In the genomic region with DNA sequence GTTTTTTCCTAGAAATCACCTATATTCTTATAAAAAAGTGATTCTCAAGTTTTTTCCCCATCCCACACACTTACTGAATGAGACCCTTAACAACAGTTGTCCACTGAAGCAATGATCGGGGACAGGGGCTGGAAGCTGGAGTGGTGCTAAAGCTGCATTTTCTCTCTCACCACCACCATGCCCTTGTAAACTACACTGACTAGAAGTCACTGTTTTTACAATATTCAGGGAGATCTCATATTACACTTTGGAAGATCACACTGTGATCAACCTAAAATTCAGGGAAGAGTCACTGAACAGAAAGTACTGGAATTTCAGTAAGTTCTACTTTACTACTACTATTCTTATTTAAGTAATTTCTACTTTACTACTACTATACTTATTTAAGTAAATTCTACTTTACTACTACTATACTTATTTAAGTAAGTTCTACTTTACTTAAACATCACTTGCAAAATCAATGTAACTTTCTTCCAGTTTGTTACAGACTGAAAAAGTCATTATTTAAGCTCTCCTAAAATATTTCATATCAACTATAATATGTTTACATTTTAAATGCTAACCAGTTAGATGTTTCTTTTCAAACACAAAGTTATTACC, we compare ENCODE assay signal across 1 cellular context.
TF ChIP-seq lines count a peak whose summit lies in the region.

No MANE protein-coding gene starts in this region.

TF ChIP-seq in GM23338, 12 proteins besides CTCF, POLR2A, EP300 and RAD21 (continued from another document):
- TF ChIP-seq, protein P1, sequence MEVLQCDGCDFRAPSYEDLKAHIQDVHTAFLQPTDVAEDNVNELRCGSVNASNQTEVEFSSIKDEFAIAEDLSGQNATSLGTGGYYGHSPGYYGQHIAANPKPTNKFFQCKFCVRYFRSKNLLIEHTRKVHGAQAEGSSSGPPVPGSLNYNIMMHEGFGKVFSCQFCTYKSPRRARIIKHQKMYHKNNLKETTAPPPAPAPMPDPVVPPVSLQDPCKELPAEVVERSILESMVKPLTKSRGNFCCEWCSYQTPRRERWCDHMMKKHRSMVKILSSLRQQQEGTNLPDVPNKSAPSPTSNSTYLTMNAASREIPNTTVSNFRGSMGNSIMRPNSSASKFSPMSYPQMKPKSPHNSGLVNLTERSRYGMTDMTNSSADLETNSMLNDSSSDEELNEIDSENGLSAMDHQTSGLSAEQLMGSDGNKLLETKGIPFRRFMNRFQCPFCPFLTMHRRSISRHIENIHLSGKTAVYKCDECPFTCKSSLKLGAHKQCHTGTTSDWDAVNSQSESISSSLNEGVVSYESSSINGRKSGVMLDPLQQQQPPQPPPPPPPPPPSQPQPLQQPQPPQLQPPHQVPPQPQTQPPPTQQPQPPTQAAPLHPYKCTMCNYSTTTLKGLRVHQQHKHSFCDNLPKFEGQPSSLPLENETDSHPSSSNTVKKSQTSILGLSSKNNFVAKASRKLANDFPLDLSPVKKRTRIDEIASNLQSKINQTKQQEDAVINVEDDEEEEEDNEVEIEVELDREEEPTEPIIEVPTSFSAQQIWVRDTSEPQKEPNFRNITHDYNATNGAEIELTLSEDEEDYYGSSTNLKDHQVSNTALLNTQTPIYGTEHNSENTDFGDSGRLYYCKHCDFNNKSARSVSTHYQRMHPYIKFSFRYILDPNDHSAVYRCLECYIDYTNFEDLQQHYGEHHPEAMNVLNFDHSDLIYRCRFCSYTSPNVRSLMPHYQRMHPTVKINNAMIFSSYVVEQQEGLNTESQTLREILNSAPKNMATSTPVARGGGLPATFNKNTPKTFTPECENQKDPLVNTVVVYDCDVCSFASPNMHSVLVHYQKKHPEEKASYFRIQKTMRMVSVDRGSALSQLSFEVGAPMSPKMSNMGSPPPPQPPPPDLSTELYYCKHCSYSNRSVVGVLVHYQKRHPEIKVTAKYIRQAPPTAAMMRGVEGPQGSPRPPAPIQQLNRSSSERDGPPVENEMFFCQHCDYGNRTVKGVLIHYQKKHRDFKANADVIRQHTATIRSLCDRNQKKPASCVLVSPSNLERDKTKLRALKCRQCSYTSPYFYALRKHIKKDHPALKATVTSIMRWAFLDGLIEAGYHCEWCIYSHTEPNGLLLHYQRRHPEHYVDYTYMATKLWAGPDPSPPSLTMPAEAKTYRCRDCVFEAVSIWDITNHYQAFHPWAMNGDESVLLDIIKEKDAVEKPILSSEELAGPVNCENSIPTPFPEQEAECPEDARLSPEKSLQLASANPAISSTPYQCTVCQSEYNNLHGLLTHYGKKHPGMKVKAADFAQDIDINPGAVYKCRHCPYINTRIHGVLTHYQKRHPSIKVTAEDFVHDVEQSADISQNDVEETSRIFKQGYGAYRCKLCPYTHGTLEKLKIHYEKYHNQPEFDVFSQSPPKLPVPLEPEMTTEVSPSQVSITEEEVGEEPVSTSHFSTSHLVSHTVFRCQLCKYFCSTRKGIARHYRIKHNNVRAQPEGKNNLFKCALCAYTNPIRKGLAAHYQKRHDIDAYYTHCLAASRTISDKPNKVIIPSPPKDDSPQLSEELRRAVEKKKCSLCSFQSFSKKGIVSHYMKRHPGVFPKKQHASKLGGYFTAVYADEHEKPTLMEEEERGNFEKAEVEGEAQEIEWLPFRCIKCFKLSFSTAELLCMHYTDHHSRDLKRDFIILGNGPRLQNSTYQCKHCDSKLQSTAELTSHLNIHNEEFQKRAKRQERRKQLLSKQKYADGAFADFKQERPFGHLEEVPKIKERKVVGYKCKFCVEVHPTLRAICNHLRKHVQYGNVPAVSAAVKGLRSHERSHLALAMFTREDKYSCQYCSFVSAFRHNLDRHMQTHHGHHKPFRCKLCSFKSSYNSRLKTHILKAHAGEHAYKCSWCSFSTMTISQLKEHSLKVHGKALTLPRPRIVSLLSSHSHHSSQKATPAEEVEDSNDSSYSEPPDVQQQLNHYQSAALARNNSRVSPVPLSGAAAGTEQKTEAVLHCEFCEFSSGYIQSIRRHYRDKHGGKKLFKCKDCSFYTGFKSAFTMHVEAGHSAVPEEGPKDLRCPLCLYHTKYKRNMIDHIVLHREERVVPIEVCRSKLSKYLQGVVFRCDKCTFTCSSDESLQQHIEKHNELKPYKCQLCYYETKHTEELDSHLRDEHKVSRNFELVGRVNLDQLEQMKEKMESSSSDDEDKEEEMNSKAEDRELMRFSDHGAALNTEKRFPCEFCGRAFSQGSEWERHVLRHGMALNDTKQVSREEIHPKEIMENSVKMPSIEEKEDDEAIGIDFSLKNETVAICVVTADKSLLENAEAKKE (CRISPR knock-in tag; IDR thresholded peaks at IDR 0.05) = no peak
- TF ChIP-seq ZNF114 (CRISPR knock-in tag; IDR thresholded peaks at IDR 0.05) = no peak
